26 cellular contexts compared by ENCODE assay signal in genomic region chr7:69334706-69335105, GRCh38.
"Had no signal": no experiment of that assay in that cellular context is flagged by ENCODE, and none has a peak within 500 bp of the region (broad histone marks: within the 10 kb centered on the region; RNA-seq: fewer than 3 reads in every experiment).

No MANE protein-coding gene starts in this region.

- H3K27me3 ChIP-seq: MG63, SJCRH30 had no signal

- H3K9me3 ChIP-seq: MG63, SJCRH30 had no signal

- ATAC-seq: activated CD8-positive, alpha-beta T cell treated with anti-CD3 and anti-CD28 coated beads for 36 hours; activated T-cell treated with anti-CD3 and anti-CD28 coated beads, Interleukin-2, amount 50 U/mL, for 72 hours; activated T-helper 17 cell treated with anti-CD3 and anti-CD28 coated beads, Interleukin-2, amount 50 U/mL, for 72 hours; Panc1 had no signal

- H3K36me3 ChIP-seq: MG63, SJCRH30 had no signal

- H3K27ac ChIP-seq: SJCRH30, SK-N-MC had no signal

- H3K4me1 ChIP-seq: SJCRH30 had no signal

- DNase-seq: activated CD4-positive, alpha-beta T cell treated with anti-CD3 and anti-CD28 coated beads, Interleukin-2, amount 10 ng/mL, durations not matched to agents 24 days and 14 days; activated CD4-positive, alpha-beta T cell treated with anti-CD3 and anti-CD28 coated beads, Interleukin-2, amount 50 U/mL, for 4 hours; activated CD8-positive, alpha-beta T cell treated with anti-CD3 and anti-CD28 coated beads for 36 hours; activated effector memory CD4-positive, alpha-beta T cell treated with anti-CD3 and anti-CD28 coated beads, Interleukin-2, amount 50 U/mL, for 16 hours; activated naive CD4-positive, alpha-beta T cell; activated naive CD8-positive, alpha-beta T cell treated with anti-CD3 and anti-CD28 coated beads, Interleukin-2, amount 10 ng/mL, durations not matched to agents 7 days and 5 days; activated T-cell treated with anti-CD3 and anti-CD28 coated beads, Interleukin-2, amount 50 U/mL, for 1 hour; activated T-cell treated with anti-CD3 and anti-CD28 coated beads, Interleukin-2, amount 50 U/mL, for 72 hours; anterior cingulate cortex; caudate nucleus; Kasumi-1; MG63; NCI-H1048; NCI-H1105 treated with DMSO at 0.1 percent for 48 hours; NCI-H1436; NCI-H1694; NCI-H1930; NCI-H2081 treated with DMSO at 0.1 percent for 48 hours; NCI-H345; NCI-H524 treated with DMSO at 0.1 percent for 48 hours; SHP77; SJCRH30; T1000 had no signal

- H3K4me3 ChIP-seq: MG63, SJCRH30, SK-N-MC had no signal
